Comparison of ENCODE assay signal across 31 cellular contexts in the genomic region with DNA sequence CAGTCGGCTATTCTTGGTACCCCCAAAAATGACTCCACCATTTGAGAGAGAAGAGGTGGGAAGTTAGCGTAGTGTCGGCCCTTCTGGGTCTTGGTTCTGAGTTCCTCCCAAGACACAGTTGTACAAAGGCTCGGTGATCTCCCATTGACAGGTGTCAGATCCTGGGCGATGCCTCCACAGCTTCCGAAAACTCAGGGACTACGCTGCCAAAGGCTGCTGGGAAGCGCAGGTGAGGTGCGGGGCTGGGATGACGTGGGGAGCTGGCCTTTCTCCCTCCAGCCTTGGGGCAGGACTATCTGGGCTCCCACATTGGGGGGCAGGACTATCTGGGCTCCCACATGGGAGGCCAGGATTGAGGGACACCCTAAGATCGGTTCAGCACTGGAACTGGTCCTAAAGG. TPM values are rescaled to one million over a fixed set of nuclear protein-coding genes. Genes with fewer than 3 reads are reported as not detected.
DNase-seq lines count a peak whose midpoint lies in the region; ATAC-seq and TF ChIP-seq lines count a peak whose summit lies in the region.
"Had no signal": no experiment of that assay in that cellular context is flagged by ENCODE, and none has a peak within 500 bp of the region (broad histone marks: within the 10 kb centered on the region; RNA-seq: fewer than 3 reads in every experiment).

No MANE protein-coding gene starts in this region.

- H4K20me1 ChIP-seq in osteoblast (ENCODE audit: insufficient read depth, low read length), result no peaks in the 10 kb centered on the region

- ATAC-seq in activated CD8-positive, alpha-beta T cell treated with anti-CD3 and anti-CD28 coated beads, Interleukin-2, amount 10 ng/mL, durations not matched to agents 7 days and 5 days, result no peak
- ATAC-seq in activated CD8-positive, alpha-beta T cell treated with anti-CD3 and anti-CD28 coated beads for 36 hours, result no peak
- no peak for ATAC-seq in CD4-positive, CD25-positive, alpha-beta regulatory T cell (ENCODE audit: low read depth in 2 of 2)
- no peak for ATAC-seq in activated T-helper 17 cell treated with anti-CD3 and anti-CD28 coated beads, Interleukin-2, amount 50 U/mL, for 72 hours (replicated peaks)
- ATAC-seq: SK-N-SH treated with all-trans-retinoic acid at 6 μM for 48 hours had no signal

- no peak overlapping the region for H2AFZ ChIP-seq in osteoblast (ENCODE audit: low read length)
- H2AFZ ChIP-seq: PC-9 had no signal

- H3K27me3 ChIP-seq in CD4-positive, CD25-positive, alpha-beta regulatory T cell (ENCODE audit: control insufficient read depth, insufficient read depth, low read length), result no peaks in the 10 kb centered on the region
- H3K27me3 ChIP-seq in osteoblast (ENCODE audit: insufficient read depth, low read length), result no peaks in the 10 kb centered on the region
- H3K27me3 ChIP-seq: ovary, vagina had no signal

- peaks cover 70% of the 10 kb centered on the region for H3K36me3 Mint-ChIP-seq in activated CD8-positive, alpha-beta T cell treated with anti-CD3 and anti-CD28 coated beads, Interleukin-2, amount 10 ng/mL, durations not matched to agents 7 days and 5 days (ENCODE audit: low read depth)
- peaks cover 51% of the 10 kb centered on the region for H3K36me3 Mint-ChIP-seq in activated CD8-positive, alpha-beta T cell treated with anti-CD3 and anti-CD28 coated beads for 36 hours (ENCODE audit: low read depth)
- peaks cover 8% of the 10 kb centered on the region for H3K36me3 Mint-ChIP-seq in CD4-positive, CD25-positive, alpha-beta regulatory T cell
- peaks cover 61% of the 10 kb centered on the region for H3K36me3 Mint-ChIP-seq in activated T-helper 17 cell treated with anti-CD3 and anti-CD28 coated beads, Interleukin-2, amount 50 U/mL, for 72 hours (ENCODE audit: low read depth)

- H3K4me3 ChIP-seq in CD4-positive, CD25-positive, alpha-beta regulatory T cell (ENCODE audit: low read depth, low read length), result no peak overlapping the region
- H3K4me3 ChIP-seq in osteoblast (ENCODE audit: insufficient read depth, low read length), result no peak overlapping the region
- H3K4me3 ChIP-seq: A549, mucosa of descending colon, ovary, PC-9, skin epidermis, vagina had no signal

- peaks cover 5% of the 10 kb centered on the region for H3K4me1 ChIP-seq in CD4-positive, CD25-positive, alpha-beta regulatory T cell (ENCODE audit: control insufficient read depth, insufficient read depth, low read length, poor library complexity, severe bottlenecking)
- no peaks in the 10 kb centered on the region for H3K4me1 ChIP-seq in osteoblast (ENCODE audit: insufficient read depth, low read length)
- H3K4me1 ChIP-seq: A549, vagina had no signal

- peaks cover 29% of the 10 kb centered on the region for H3K4me1 Mint-ChIP-seq in activated CD8-positive, alpha-beta T cell treated with anti-CD3 and anti-CD28 coated beads, Interleukin-2, amount 10 ng/mL, durations not matched to agents 7 days and 5 days (ENCODE audit: low read depth)
- H3K4me1 Mint-ChIP-seq in activated CD8-positive, alpha-beta T cell treated with anti-CD3 and anti-CD28 coated beads for 36 hours (ENCODE audit: low read depth), result peaks cover 6% of the 10 kb centered on the region
- H3K4me1 Mint-ChIP-seq in CD4-positive, CD25-positive, alpha-beta regulatory T cell, result peaks cover 0 to 14% (median 5%) of the 10 kb centered on the region in 4 donors
- H3K4me1 Mint-ChIP-seq in activated T-helper 17 cell treated with anti-CD3 and anti-CD28 coated beads, Interleukin-2, amount 50 U/mL, for 72 hours, result peaks cover 3% of the 10 kb centered on the region
- H3K4me1 Mint-ChIP-seq: activated CD4-positive, alpha-beta T cell treated with anti-CD3 and anti-CD28 coated beads for 36 hours; H9 had no signal

- POLR2A ChIA-PET in activated CD8-positive, alpha-beta T cell treated with anti-CD3 and anti-CD28 coated beads, Interleukin-2, amount 10 ng/mL, durations not matched to agents 7 days and 5 days (lab: Charles Lee), result interaction anchor here (1.2 kb wide), 2 partner anchors 16 to 76 kb away, joined by 3 to 6 read pairs; no protein-coding TSS in a partner anchor
- POLR2A ChIA-PET in activated CD8-positive, alpha-beta T cell treated with anti-CD3 and anti-CD28 coated beads for 36 hours (lab: Charles Lee), result interaction anchor here (1.3 to 1.8 kb wide), 2 partner anchors 19 to 21 kb away, joined by 5 to 6 read pairs; partner anchors contain the start of gene TEDC2

- no peaks in the 10 kb centered on the region for H3K9me3 ChIP-seq in CD4-positive, CD25-positive, alpha-beta regulatory T cell (ENCODE audit: control insufficient read depth in 2 of 2, low read length in 2 of 2)
- H3K9me3 ChIP-seq in osteoblast (ENCODE audit: low read depth, low read length), result no peaks in the 10 kb centered on the region
- H3K9me3 ChIP-seq: A549, mucosa of descending colon, ovary, vagina had no signal

- H3K27ac Mint-ChIP-seq in activated CD8-positive, alpha-beta T cell treated with anti-CD3 and anti-CD28 coated beads, Interleukin-2, amount 10 ng/mL, durations not matched to agents 7 days and 5 days, result peak overlapping the region; percentile 74
- no peak overlapping the region for H3K27ac Mint-ChIP-seq in activated CD8-positive, alpha-beta T cell treated with anti-CD3 and anti-CD28 coated beads for 36 hours
- peak overlapping the region; percentile 56 to 83 (median 59) for H3K27ac Mint-ChIP-seq in CD4-positive, CD25-positive, alpha-beta regulatory T cell
- peak overlapping the region; percentile 40 for H3K27ac Mint-ChIP-seq in activated T-helper 17 cell treated with anti-CD3 and anti-CD28 coated beads, Interleukin-2, amount 50 U/mL, for 72 hours
- H3K27ac Mint-ChIP-seq: activated CD4-positive, alpha-beta T cell treated with anti-CD3 and anti-CD28 coated beads for 36 hours; activated T-helper 1 cell treated with anti-CD3 and anti-CD28 coated beads, Interleukin-12 subunit alpha, Interleukin-12 subunit beta, Interleukin-2, Interleukin-4 antibody, amounts not matched to agents 30 ng/mL and 10 ng/mL and 1 ng/mL, durations not matched to agents 14 hours and 24 hours and 36 hours had no signal

- H3K9me3 Mint-ChIP-seq in activated CD8-positive, alpha-beta T cell treated with anti-CD3 and anti-CD28 coated beads, Interleukin-2, amount 10 ng/mL, durations not matched to agents 7 days and 5 days (ENCODE audit: insufficient read depth), result no peaks in the 10 kb centered on the region
- no peaks in the 10 kb centered on the region for H3K9me3 Mint-ChIP-seq in activated CD8-positive, alpha-beta T cell treated with anti-CD3 and anti-CD28 coated beads for 36 hours
- H3K9me3 Mint-ChIP-seq in CD4-positive, CD25-positive, alpha-beta regulatory T cell, result no peaks in the 10 kb centered on the region
- H3K9me3 Mint-ChIP-seq in activated T-helper 17 cell treated with anti-CD3 and anti-CD28 coated beads, Interleukin-2, amount 50 U/mL, for 72 hours, result no peaks in the 10 kb centered on the region
- H3K9me3 Mint-ChIP-seq: activated naive CD4-positive, alpha-beta T cell treated with anti-CD3 and anti-CD28 coated beads for 36 hours; activated T-helper 1 cell treated with anti-CD3 and anti-CD28 coated beads, Interleukin-12 subunit alpha, Interleukin-12 subunit beta, Interleukin-2, Interleukin-4 antibody, amounts not matched to agents 30 ng/mL and 10 ng/mL and 1 ng/mL, durations not matched to agents 14 hours and 24 hours and 36 hours; H9; stimulated activated naive CD8-positive, alpha-beta T cell treated with anti-CD3 and anti-CD28 coated beads, Interleukin-15, amount 100 ng/mL, for 72 hours had no signal

- TF ChIP-seq CTCF in activated CD8-positive, alpha-beta T cell treated with anti-CD3 and anti-CD28 coated beads for 36 hours (IDR thresholded peaks at IDR 0.05), result no peak
- TF ChIP-seq CTCF in osteoblast (IDR thresholded peaks at IDR 0.05; ENCODE audit: extremely low read depth, low read depth, low read length), result no peak
- TF ChIP-seq CTCF in GM13977 (IDR thresholded peaks at IDR 0.05; ENCODE audit: extremely low read depth, insufficient read depth, missing control alignments), result no peak

- in situ Hi-C loops in GM13977 (cut with MboI; ENCODE audit: low pct_unique_long_range_greater_than_20kb, low sequenced_read_pairs, unreplicated experiment), result no loop called here

- H3K27me3 Mint-ChIP-seq in activated CD8-positive, alpha-beta T cell treated with anti-CD3 and anti-CD28 coated beads, Interleukin-2, amount 10 ng/mL, durations not matched to agents 7 days and 5 days (ENCODE audit: low read depth), result no peaks in the 10 kb centered on the region
- no peaks in the 10 kb centered on the region for H3K27me3 Mint-ChIP-seq in activated CD8-positive, alpha-beta T cell treated with anti-CD3 and anti-CD28 coated beads for 36 hours
- H3K27me3 Mint-ChIP-seq in CD4-positive, CD25-positive, alpha-beta regulatory T cell, result no peaks in the 10 kb centered on the region
- no peaks in the 10 kb centered on the region for H3K27me3 Mint-ChIP-seq in activated T-helper 17 cell treated with anti-CD3 and anti-CD28 coated beads, Interleukin-2, amount 50 U/mL, for 72 hours
- H3K27me3 Mint-ChIP-seq: activated CD4-positive, alpha-beta T cell treated with anti-CD3 and anti-CD28 coated beads for 36 hours; stimulated activated naive CD8-positive, alpha-beta T cell treated with anti-CD3 and anti-CD28 coated beads, Interleukin-15, amount 100 ng/mL, for 72 hours had no signal

- no peak overlapping the region for H3K4me2 ChIP-seq in osteoblast (ENCODE audit: insufficient read depth, low read length)
- H3K4me2 ChIP-seq: A549, PC-9 had no signal

- intact Hi-C loops in activated CD8-positive, alpha-beta T cell treated with anti-CD3 and anti-CD28 coated beads for 36 hours (cut with micrococcal nuclease), result loop anchor here (10.0 kb wide), 1 partner anchor 65 kb away; no protein-coding TSS in a partner anchor

- H3K4me3 Mint-ChIP-seq in activated CD8-positive, alpha-beta T cell treated with anti-CD3 and anti-CD28 coated beads, Interleukin-2, amount 10 ng/mL, durations not matched to agents 7 days and 5 days, result no peak overlapping the region
- H3K4me3 Mint-ChIP-seq in activated CD8-positive, alpha-beta T cell treated with anti-CD3 and anti-CD28 coated beads for 36 hours, result no peak overlapping the region
- no peak overlapping the region for H3K4me3 Mint-ChIP-seq in CD4-positive, CD25-positive, alpha-beta regulatory T cell
- no peak overlapping the region for H3K4me3 Mint-ChIP-seq in activated T-helper 17 cell treated with anti-CD3 and anti-CD28 coated beads, Interleukin-2, amount 50 U/mL, for 72 hours
- H3K4me3 Mint-ChIP-seq: activated CD4-positive, alpha-beta T cell treated with anti-CD3 and anti-CD28 coated beads for 36 hours; activated naive CD4-positive, alpha-beta T cell treated with anti-CD3 and anti-CD28 coated beads for 36 hours; activated T-helper 1 cell treated with anti-CD3 and anti-CD28 coated beads, Interleukin-12 subunit alpha, Interleukin-12 subunit beta, Interleukin-2, Interleukin-4 antibody, amounts not matched to agents 30 ng/mL and 10 ng/mL and 1 ng/mL, durations not matched to agents 14 hours and 24 hours and 36 hours; H9; stimulated activated naive CD8-positive, alpha-beta T cell treated with anti-CD3 and anti-CD28 coated beads, Interleukin-15, amount 100 ng/mL, for 72 hours had no signal

- DNase-seq in activated CD8-positive, alpha-beta T cell treated with anti-CD3 and anti-CD28 coated beads, Interleukin-2, amount 10 ng/mL, durations not matched to agents 7 days and 5 days, result no peak
- DNase-seq in activated CD8-positive, alpha-beta T cell treated with anti-CD3 and anti-CD28 coated beads for 36 hours, result no peak
- no peak for DNase-seq in CD4-positive, CD25-positive, alpha-beta regulatory T cell
- DNase-seq in osteoblast (ENCODE audit: insufficient read length, low spot score, missing footprints) (peak; percentile 0), NCI-H2107 (lab: John Stamatoyannopoulos, UW) (no peak), epidermal melanocyte (ENCODE audit: insufficient read length, low spot score) (no peak), GM13977 (ENCODE audit: low spot score) (no peak)
- DNase-seq: activated CD4-positive, alpha-beta T cell treated with anti-CD3 and anti-CD28 coated beads for 36 hours; anterior cingulate cortex; DMS153; H9; hippocampal formation; left colon; NCI-H1417; NCI-H2029; NCI-H524 treated with DMSO at 0.1 percent for 48 hours; ovary; PC-9; retina; Right ventricle myocardium superior; stimulated activated naive CD8-positive, alpha-beta T cell treated with anti-CD3 and anti-CD28 coated beads, Interleukin-15, amount 100 ng/mL, for 72 hours had no signal

- CTCF ChIA-PET in activated CD8-positive, alpha-beta T cell treated with anti-CD3 and anti-CD28 coated beads, Interleukin-2, amount 10 ng/mL, durations not matched to agents 7 days and 5 days (lab: Charles Lee), result interaction anchor here (1.3 to 3.1 kb wide), 2 partner anchors 10 to 62 kb away, joined by 4 to 20 read pairs; partner anchors contain the start of gene CCNF
- CTCF ChIA-PET in activated CD8-positive, alpha-beta T cell treated with anti-CD3 and anti-CD28 coated beads for 36 hours (lab: Charles Lee), result interaction anchor here (1.3 to 2.1 kb wide), 2 partner anchors 9 to 47 kb away, joined by 3 to 12 read pairs; partner anchors contain the start of gene CCNF

- no peak overlapping the region for H3K27ac ChIP-seq in CD4-positive, CD25-positive, alpha-beta regulatory T cell (ENCODE audit: insufficient read depth, low read length, poor library complexity, severe bottlenecking)
- no peak overlapping the region for H3K27ac ChIP-seq in osteoblast (ENCODE audit: low read depth, low read length)
- H3K27ac ChIP-seq: A549, HL-60, ovary, PC-9, skin epidermis, vagina had no signal

- no peaks in the 10 kb centered on the region for H3K36me3 ChIP-seq in CD4-positive, CD25-positive, alpha-beta regulatory T cell (ENCODE audit: control insufficient read depth, insufficient read depth, low read length)
- peaks cover 46% of the 10 kb centered on the region for H3K36me3 ChIP-seq in osteoblast (ENCODE audit: insufficient read depth, low read length)
- H3K36me3 ChIP-seq: ovary had no signal

- H3K79me2 ChIP-seq in osteoblast (ENCODE audit: insufficient read depth, low read length), result peaks cover 2% of the 10 kb centered on the region

RNA-seq across cellular contexts. Expression of gene CCNF, which starts 10.4 kb away (rescaled TPM):
- total RNA-seq in activated CD8-positive, alpha-beta T cell treated with anti-CD3 and anti-CD28 coated beads, Interleukin-2, amount 10 ng/mL, durations not matched to agents 7 days and 5 days, result 100 to 1,000 TPM; 105 to 110 TPM
- 10 to 100 TPM; 43.5 TPM for total RNA-seq in activated CD8-positive, alpha-beta T cell treated with anti-CD3 and anti-CD28 coated beads for 36 hours
- total RNA-seq in CD4-positive, CD25-positive, alpha-beta regulatory T cell, result 6.8 TPM
- 1 to 10 TPM; 3.3 to 6.9 (median 5.8) TPM for polyA plus RNA-seq in CD4-positive, CD25-positive, alpha-beta regulatory T cell
- 10 to 100 TPM; 59.6 to 64.5 TPM for total RNA-seq in activated T-helper 17 cell treated with anti-CD3 and anti-CD28 coated beads, Interleukin-2, amount 50 U/mL, for 72 hours
- 6.9 and 7.4 TPM in 2 replicates for total RNA-seq in osteoblast

RNA-seq across cellular contexts. Expression of gene TEDC2, which starts 20.3 kb away (rescaled TPM):
- total RNA-seq in activated CD8-positive, alpha-beta T cell treated with anti-CD3 and anti-CD28 coated beads, Interleukin-2, amount 10 ng/mL, durations not matched to agents 7 days and 5 days, result 10 to 100 TPM; 21.6 to 32.9 TPM
- total RNA-seq in activated CD8-positive, alpha-beta T cell treated with anti-CD3 and anti-CD28 coated beads for 36 hours, result 10 to 100 TPM; 23.2 to 30.7 TPM
- total RNA-seq in CD4-positive, CD25-positive, alpha-beta regulatory T cell, result not detected
- 1 to 10 TPM in 1 of 4 donors, under 1 TPM in 2, not detected in 1; 0.41 to 1.4 (median 0.67) TPM for polyA plus RNA-seq in CD4-positive, CD25-positive, alpha-beta regulatory T cell
- total RNA-seq in activated T-helper 17 cell treated with anti-CD3 and anti-CD28 coated beads, Interleukin-2, amount 50 U/mL, for 72 hours, result 10 to 100 TPM; 14.8 to 19.7 TPM
- total RNA-seq in osteoblast, result 3.5 and 5.1 TPM in 2 replicates

RNA-seq across cellular contexts. Expression of gene NTN3, which starts 31.5 kb away (rescaled TPM):
- total RNA-seq in activated CD8-positive, alpha-beta T cell treated with anti-CD3 and anti-CD28 coated beads, Interleukin-2, amount 10 ng/mL, durations not matched to agents 7 days and 5 days, result under 1 TPM in 1 of 2 experiments, not detected in 1; 0.10 TPM
- not detected for total RNA-seq in activated CD8-positive, alpha-beta T cell treated with anti-CD3 and anti-CD28 coated beads for 36 hours
- not detected for total RNA-seq in CD4-positive, CD25-positive, alpha-beta regulatory T cell
- not detected for polyA plus RNA-seq in CD4-positive, CD25-positive, alpha-beta regulatory T cell
- total RNA-seq in activated T-helper 17 cell treated with anti-CD3 and anti-CD28 coated beads, Interleukin-2, amount 50 U/mL, for 72 hours, result under 1 TPM in 1 of 2 donors, not detected in 1; 0.21 TPM
- under 0.01 and 0.36 TPM in 2 replicates for total RNA-seq in osteoblast
- total RNA-seq: activated CD4-positive, alpha-beta T cell treated with anti-CD3 and anti-CD28 coated beads for 36 hours; activated naive CD4-positive, alpha-beta T cell treated with anti-CD3 and anti-CD28 coated beads for 36 hours; activated T-helper 1 cell treated with anti-CD3 and anti-CD28 coated beads, Interleukin-12 subunit alpha, Interleukin-12 subunit beta, Interleukin-2, Interleukin-4 antibody, amounts not matched to agents 30 ng/mL and 10 ng/mL and 1 ng/mL, durations not matched to agents 14 hours and 24 hours and 36 hours; bronchial epithelial cell; left colon; vagina had no signal
- polyA plus RNA-seq: A549 had no signal

RNA-seq across cellular contexts. Expression of gene TBC1D24, which starts 35.3 kb away (rescaled TPM):
- total RNA-seq in activated CD8-positive, alpha-beta T cell treated with anti-CD3 and anti-CD28 coated beads, Interleukin-2, amount 10 ng/mL, durations not matched to agents 7 days and 5 days, result 10 to 100 TPM; 21.1 to 22.4 TPM
- 10 to 100 TPM; 16.6 to 16.7 TPM for total RNA-seq in activated CD8-positive, alpha-beta T cell treated with anti-CD3 and anti-CD28 coated beads for 36 hours
- 5.8 TPM for total RNA-seq in CD4-positive, CD25-positive, alpha-beta regulatory T cell
- polyA plus RNA-seq in CD4-positive, CD25-positive, alpha-beta regulatory T cell, result 1 to 10 TPM in 3 of 4 donors, under 1 TPM in 1; 0.84 to 1.6 (median 1.2) TPM
- total RNA-seq in activated T-helper 17 cell treated with anti-CD3 and anti-CD28 coated beads, Interleukin-2, amount 50 U/mL, for 72 hours, result 10 to 100 TPM; 10.8 to 16.1 TPM
- total RNA-seq in osteoblast, result 15.9 and 16.6 TPM in 2 replicates
